ENCODE assay signal across 29 cellular contexts in the genomic region with DNA sequence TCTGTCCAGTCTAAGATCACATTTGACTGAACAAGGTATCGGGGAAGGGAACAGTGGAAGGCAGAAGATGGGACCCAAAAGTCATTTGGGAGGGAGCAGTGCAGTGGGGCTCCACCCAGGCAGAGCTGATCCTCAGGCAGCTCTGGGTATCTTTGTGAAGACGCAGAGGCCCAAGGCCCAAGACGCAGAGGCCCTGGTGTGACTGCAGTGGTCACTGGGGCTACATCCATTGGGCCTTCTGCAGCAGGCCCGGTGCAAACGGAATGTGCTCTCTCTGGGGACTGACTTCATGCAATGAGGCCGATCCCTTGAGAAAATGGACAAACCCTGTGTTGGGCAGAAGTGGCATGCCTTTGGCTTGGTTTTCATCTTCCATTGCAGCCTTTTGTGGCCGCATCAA.
"Had no signal": no experiment of that assay in that cellular context is flagged by ENCODE, and none has a peak within 500 bp of the region (broad histone marks: within the 10 kb centered on the region; RNA-seq: fewer than 3 reads in every experiment).

No MANE protein-coding gene starts in this region.

- ATAC-seq: effector memory CD8-positive, alpha-beta T cell; esophagus mucosa; foreskin keratinocyte; gastrocnemius medialis; gastroesophageal sphincter; heart left ventricle; heart right ventricle had no signal

- H3K9me3 ChIP-seq: colonic mucosa, esophagus muscularis mucosa, gastrocnemius medialis, gastroesophageal sphincter, heart left ventricle, heart right ventricle had no signal

- H3K4me3 Mint-ChIP-seq: dendritic cell treated with granulocyte-macrophage colony-stimulating factor and Interleukin-4, amounts not matched to agents 40 ng/mL and 50 ng/mL, for 4 days; effector memory CD8-positive, alpha-beta T cell; endodermal cell had no signal

- H3K9me3 Mint-ChIP-seq: endodermal cell had no signal

- DNase-seq: colonic mucosa; cortex of kidney; dermis blood vessel endothelial cell; dorsolateral prefrontal cortex; effector CD4-positive, alpha-beta T cell; effector CD8-positive, alpha-beta T cell; effector memory CD4-positive, alpha-beta T cell; effector memory CD8-positive, alpha-beta T cell; endodermal cell; erythroblast; esophagus squamous epithelium; foreskin fibroblast; foreskin keratinocyte; foreskin melanocyte; gastrocnemius medialis; glutamatergic neuron; head of caudate nucleus; heart left ventricle; heart right ventricle had no signal

- FAIRE-seq: colon, endometrium, endothelial cell of umbilical vein, frontal cortex had no signal

- H3K27ac Mint-ChIP-seq: dendritic cell treated with granulocyte-macrophage colony-stimulating factor and Interleukin-4, amounts not matched to agents 40 ng/mL and 50 ng/mL, for 4 days; effector memory CD8-positive, alpha-beta T cell; endodermal cell had no signal

- H3K27ac ChIP-seq: colonic mucosa, coronary artery, dorsolateral prefrontal cortex, epithelial cell of prostate, esophagus muscularis mucosa, esophagus squamous epithelium, foreskin keratinocyte, gastrocnemius medialis, gastroesophageal sphincter, heart left ventricle, heart right ventricle had no signal

- H3K4me1 ChIP-seq: colonic mucosa, esophagus muscularis mucosa, esophagus squamous epithelium, foreskin keratinocyte, gastrocnemius medialis, gastroesophageal sphincter had no signal

- H3K36me3 ChIP-seq: colonic mucosa, esophagus muscularis mucosa, esophagus squamous epithelium, gastrocnemius medialis, gastroesophageal sphincter, heart left ventricle, heart right ventricle had no signal

- H3K27me3 Mint-ChIP-seq: dendritic cell treated with granulocyte-macrophage colony-stimulating factor and Interleukin-4, amounts not matched to agents 40 ng/mL and 50 ng/mL, for 4 days had no signal

- H3K27me3 ChIP-seq: colonic mucosa, esophagus muscularis mucosa, esophagus squamous epithelium, foreskin keratinocyte, gastrocnemius medialis, gastroesophageal sphincter, heart left ventricle, heart right ventricle had no signal

- H3K4me3 ChIP-seq: colonic mucosa, coronary artery, dorsolateral prefrontal cortex, esophagus muscularis mucosa, esophagus squamous epithelium, gastrocnemius medialis, gastroesophageal sphincter, heart left ventricle, heart right ventricle had no signal
